25 cellular contexts compared by ENCODE assay signal in genomic region chr13:92827503-92827902, GRCh38.
DNase-seq lines count a peak whose midpoint lies in the region; ATAC-seq and TF ChIP-seq lines count a peak whose summit lies in the region.
"Had no signal": no experiment of that assay in that cellular context is flagged by ENCODE, and none has a peak within 500 bp of the region (broad histone marks: within the 10 kb centered on the region; RNA-seq: fewer than 3 reads in every experiment).

No MANE protein-coding gene starts in this region.

- no peaks in the 10 kb centered on the region for H3K9me3 ChIP-seq in breast epithelium
- H3K9me3 ChIP-seq: BLaER1 had no signal

- POLR2A ChIA-PET in MCF 10A (lab: Yijun Ruan, JAX), result interaction anchor here (0.5 to 0.9 kb wide), 4 partner anchors 9 to 435 kb away, joined by 3 to 4 read pairs (median 4); no protein-coding TSS in a partner anchor

- H3K27ac ChIP-seq in breast epithelium (no peak overlapping the region), coronary artery (no peak overlapping the region)
- H3K27ac ChIP-seq: BLaER1, PC-9 had no signal

- no peak for TF ChIP-seq POLR2A in breast epithelium (IDR thresholded peaks at IDR 0.05)

- CTCF ChIA-PET in MCF 10A (lab: Yijun Ruan, JAX), result interaction anchor here (1.4 kb wide), 1 partner anchor 21 kb away, joined by 4 read pairs; no protein-coding TSS in a partner anchor

- H3K4me3 Mint-ChIP-seq in MCF 10A (ENCODE audit: unreplicated experiment), result no peak overlapping the region
- H3K4me3 Mint-ChIP-seq: CD4-positive, CD25-positive, alpha-beta regulatory T cell; H9; HFFc6 had no signal

- no peaks in the 10 kb centered on the region for H3K4me1 ChIP-seq in breast epithelium
- H3K4me1 ChIP-seq: BLaER1 had no signal

- no peak for TF ChIP-seq CTCF in MCF 10A (IDR thresholded peaks at IDR 0.05; ENCODE audit: unreplicated experiment)
- TF ChIP-seq CTCF in breast epithelium (IDR thresholded peaks at IDR 0.05), result no peak
- no peak for TF ChIP-seq CTCF in epithelial cell of esophagus (IDR thresholded peaks at IDR 0.05; ENCODE audit: insufficient read depth, low read depth, low read length, missing control alignments)
- TF ChIP-seq CTCF in coronary artery (IDR thresholded peaks at IDR 0.05), result no peak

- ATAC-seq in HG03025 (IDR thresholded peaks at IDR 0.05; ENCODE audit: low FRiP score, unreplicated experiment), result no peak
- ATAC-seq: Right ventricle myocardium inferior had no signal

- intact Hi-C loops in MCF 10A (cut with micrococcal nuclease) (no loop called here), breast epithelium (cut with DNase I; ENCODE audit: low total_unique reads) (no loop called here)

- H3K4me3 ChIP-seq in breast epithelium (no peak overlapping the region), epithelial cell of esophagus (ENCODE audit: low read length) (no peak overlapping the region), coronary artery (no peak overlapping the region)
- H3K4me3 ChIP-seq: BLaER1, PC-9 had no signal

- peaks cover 11% of the 10 kb centered on the region for H3K4me1 Mint-ChIP-seq in MCF 10A (ENCODE audit: insufficient read depth, unreplicated experiment)
- H3K4me1 Mint-ChIP-seq: CD4-positive, CD25-positive, alpha-beta regulatory T cell had no signal

- no peaks in the 10 kb centered on the region for H3K36me3 Mint-ChIP-seq in MCF 10A (ENCODE audit: insufficient read depth, unreplicated experiment)
- H3K36me3 Mint-ChIP-seq: CD4-positive, CD25-positive, alpha-beta regulatory T cell had no signal

- no peaks in the 10 kb centered on the region for H3K36me3 ChIP-seq in breast epithelium
- H3K36me3 ChIP-seq: BLaER1 had no signal

- H3K27ac Mint-ChIP-seq in MCF 10A (ENCODE audit: low read depth, unreplicated experiment), result no peak overlapping the region
- H3K27ac Mint-ChIP-seq: HFFc6 had no signal

- H3K27me3 Mint-ChIP-seq in MCF 10A (ENCODE audit: insufficient read depth, unreplicated experiment), result no peaks in the 10 kb centered on the region
- H3K27me3 Mint-ChIP-seq: CD4-positive, CD25-positive, alpha-beta regulatory T cell had no signal

- peak; percentile 22 for DNase-seq in MCF 10A (ENCODE audit: unreplicated experiment)
- DNase-seq in breast epithelium (ENCODE audit: low spot score in 2 of 2), result no peak
- peak; percentile 48 to 78 for DNase-seq in SHP77 (lab: John Stamatoyannopoulos, UW)
- peak; percentile 68 for DNase-seq in epithelial cell of esophagus (ENCODE audit: low read depth)
- no peak for DNase-seq in coronary artery (ENCODE audit: low spot score)
- no peak for DNase-seq in activated CD4-positive, alpha-beta T cell treated with anti-CD3 and anti-CD28 coated beads for 4 hours
- DNase-seq: CD4-positive, CD25-positive, alpha-beta regulatory T cell; DMS153; DND-41; H9; HFFc6; IMR-90; KG1; MM.1S; NCI-H1694; NCI-H2029 treated with DMSO at 0.1 percent for 48 hours; NCI-H2171 treated with DMSO at 0.1 percent for 48 hours; NCI-H446; NCI-H524 treated with DMSO at 0.1 percent for 48 hours; NCI-H82; NK-92 treated with Interleukin-12 subunit alpha and Interleukin-12 subunit beta, amount 100 ng/mL, for 24 hours; PC-9 had no signal

- no peaks in the 10 kb centered on the region for H3K27me3 ChIP-seq in breast epithelium
- H3K27me3 ChIP-seq: BLaER1 had no signal

- no TSS peak for BruUV-seq in MCF 10A (replicated peaks; lab: Mats Ljungman, UMichigan)

- H3K9me3 Mint-ChIP-seq in MCF 10A (ENCODE audit: unreplicated experiment), result no peaks in the 10 kb centered on the region
- H3K9me3 Mint-ChIP-seq: H9 had no signal

Comparison
In these comparisons a context has a peak if more than half of its experiments do, and no peak if none do; other contexts are left out.
1. DNase-seq: peak in MCF 10A (single experiment), SHP77 (2 of 2) and epithelial cell of esophagus (single experiment); none in breast epithelium (0 of 2), coronary artery (single experiment) and activated CD4-positive, alpha-beta T cell treated with anti-CD3 and anti-CD28 coated beads for 4 hours (0 of 2).